Comparison of ENCODE assay signal across 17 cellular contexts in the genomic region with DNA sequence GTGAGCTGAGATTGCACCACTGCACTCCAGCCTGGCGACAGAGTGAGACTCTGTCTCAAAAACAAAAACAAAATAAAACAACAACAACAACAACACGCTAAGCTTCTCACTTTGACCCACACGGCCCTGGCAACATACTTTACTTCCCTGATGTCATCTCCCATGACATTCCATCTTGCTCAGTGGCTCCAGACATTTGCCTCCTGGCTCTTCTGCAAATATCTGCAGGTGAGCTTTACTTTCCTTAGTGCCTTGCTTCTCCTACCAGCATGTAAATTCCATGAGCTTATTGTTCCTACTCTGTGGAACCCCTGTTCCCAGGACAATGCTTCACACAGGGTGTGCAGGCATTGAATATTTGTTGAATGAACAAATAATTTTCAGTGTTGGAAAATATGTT.
DNase-seq lines count a peak whose midpoint lies in the region; ATAC-seq and TF ChIP-seq lines count a peak whose summit lies in the region.
"Had no signal": no experiment of that assay in that cellular context is flagged by ENCODE, and none has a peak within 500 bp of the region (broad histone marks: within the 10 kb centered on the region; RNA-seq: fewer than 3 reads in every experiment).

No MANE protein-coding gene starts in this region.

- peaks cover 4% of the 10 kb centered on the region for H3K27me3 Mint-ChIP-seq in activated CD4-positive, alpha-beta T cell treated with anti-CD3 and anti-CD28 coated beads, Interleukin-2, amount 10 ng/mL, durations not matched to agents 24 days and 14 days
- peaks cover 2% of the 10 kb centered on the region for H3K27me3 Mint-ChIP-seq in GM23338 (ENCODE audit: insufficient read depth, low read depth, poor library complexity)

- peak overlapping the region; percentile 74 for H2AFZ ChIP-seq in GM23338
- H2AFZ ChIP-seq in trophoblast cell (ENCODE audit: insufficient read depth, low read length, poor library complexity) = no peak overlapping the region

- no peaks in the 10 kb centered on the region for H3K4me1 ChIP-seq in GM23338 (ENCODE audit: insufficient read depth)
- peaks cover 3 to 7% of the 10 kb centered on the region in 2 experiments for H3K4me1 ChIP-seq in trophoblast cell (ENCODE audit: control insufficient read depth in 1 of 2, insufficient read depth in 2 of 2, low read length in 2 of 2)
- H3K4me1 ChIP-seq: A549 had no signal

- H3K79me2 ChIP-seq in GM23338 (replicated peaks; ENCODE audit: insufficient read depth) (no peaks in the 10 kb centered on the region), trophoblast cell (ENCODE audit: control insufficient read depth, insufficient read depth, low read length, poor library complexity) (no peaks in the 10 kb centered on the region)

- H3K9me3 ChIP-seq in trophoblast cell (ENCODE audit: insufficient read depth, low read depth, low read length) = no peaks in the 10 kb centered on the region
- H3K9me3 ChIP-seq: A549, Caco-2 had no signal

- H2BK120ac ChIP-seq in trophoblast cell (ENCODE audit: insufficient read depth, low read length, poor library complexity) = no peak overlapping the region

- no peaks in the 10 kb centered on the region for H3K79me1 ChIP-seq in trophoblast cell (ENCODE audit: low read length)

- H3K4me1 Mint-ChIP-seq in activated CD4-positive, alpha-beta T cell treated with anti-CD3 and anti-CD28 coated beads, Interleukin-2, amount 10 ng/mL, durations not matched to agents 24 days and 14 days = peaks cover 12% of the 10 kb centered on the region
- H3K4me1 Mint-ChIP-seq in GM23338 = peaks cover 2% of the 10 kb centered on the region; the same call in 2 of the 3 replicates
- H3K4me1 Mint-ChIP-seq: B cell had no signal

- no peak overlapping the region for H3K9ac ChIP-seq in trophoblast cell (ENCODE audit: low read length)
- H3K9ac ChIP-seq: BLaER1 treated with 17β-estradiol and CSF1 and Interleukin-3, amounts not matched to agents 10 nM and 100 nM had no signal

- no peak overlapping the region for H3K4me3 Mint-ChIP-seq in activated CD4-positive, alpha-beta T cell treated with anti-CD3 and anti-CD28 coated beads, Interleukin-2, amount 10 ng/mL, durations not matched to agents 24 days and 14 days
- no peak overlapping the region for H3K4me3 Mint-ChIP-seq in GM23338
- H3K4me3 Mint-ChIP-seq: B cell; CD4-positive, alpha-beta T cell; CD8-positive, alpha-beta T cell had no signal

- peaks cover 1% of the 10 kb centered on the region for H3K36me3 Mint-ChIP-seq in activated CD4-positive, alpha-beta T cell treated with anti-CD3 and anti-CD28 coated beads, Interleukin-2, amount 10 ng/mL, durations not matched to agents 24 days and 14 days (ENCODE audit: low read depth)
- peaks cover 8% of the 10 kb centered on the region for H3K36me3 Mint-ChIP-seq in GM23338 (ENCODE audit: low read depth)
- H3K36me3 Mint-ChIP-seq: CD8-positive, alpha-beta T cell had no signal

- no peak overlapping the region for H3K27ac ChIP-seq in GM23338 (ENCODE audit: low read depth)
- no peak overlapping the region for H3K27ac ChIP-seq in trophoblast cell (ENCODE audit: low read depth, low read length)
- H3K27ac ChIP-seq: 22Rv1; A549; BLaER1 treated with 17β-estradiol and CSF1 and Interleukin-3, amounts not matched to agents 10 nM and 100 nM; C4-2B had no signal

- H4K12ac ChIP-seq in trophoblast cell (ENCODE audit: low read depth, low read length) = no peak overlapping the region

- H4K91ac ChIP-seq in trophoblast cell (ENCODE audit: low read depth, low read length) = no peak overlapping the region

- peaks cover 15% of the 10 kb centered on the region for H3K9me3 Mint-ChIP-seq in activated CD4-positive, alpha-beta T cell treated with anti-CD3 and anti-CD28 coated beads, Interleukin-2, amount 10 ng/mL, durations not matched to agents 24 days and 14 days
- peaks cover 18% of the 10 kb centered on the region for H3K9me3 Mint-ChIP-seq in GM23338

- H3K14ac ChIP-seq in trophoblast cell (ENCODE audit: low read length) = no peak overlapping the region

- H3K23ac ChIP-seq in trophoblast cell (ENCODE audit: low read length) = no peak overlapping the region

- H3K36me3 ChIP-seq in GM23338 (ENCODE audit: insufficient read depth) (peaks cover 10% of the 10 kb centered on the region; the same call in 1 of the 2 replicates), trophoblast cell (ENCODE audit: control insufficient read depth in 1 of 2, insufficient read depth in 2 of 2, low read length in 2 of 2) (no peaks in the 10 kb centered on the region)
- H3K36me3 ChIP-seq: BLaER1 treated with 17β-estradiol and CSF1 and Interleukin-3, amounts not matched to agents 10 nM and 100 nM had no signal

- H3K27ac Mint-ChIP-seq in activated CD4-positive, alpha-beta T cell treated with anti-CD3 and anti-CD28 coated beads, Interleukin-2, amount 10 ng/mL, durations not matched to agents 24 days and 14 days = no peak overlapping the region
- no peak overlapping the region for H3K27ac Mint-ChIP-seq in GM23338
- H3K27ac Mint-ChIP-seq: B cell; CD4-positive, alpha-beta T cell; CD8-positive, alpha-beta T cell had no signal

- WGBS in trophoblast cell (ENCODE audit: extremely low coverage, insufficient coverage, insufficient read length) = no CpG with 5 or more reads among the region's 3 CpGs

- H3K27me3 ChIP-seq in GM23338 (ENCODE audit: insufficient read depth) (no peaks in the 10 kb centered on the region), trophoblast cell (ENCODE audit: insufficient read depth, low read length) (no peaks in the 10 kb centered on the region)
- H3K27me3 ChIP-seq: BLaER1 treated with 17β-estradiol and CSF1 and Interleukin-3, amounts not matched to agents 10 nM and 100 nM had no signal

- H3K4me2 ChIP-seq in GM23338 (no peak overlapping the region), trophoblast cell (ENCODE audit: low read length) (no peak overlapping the region)
- H3K4me2 ChIP-seq: A549 had no signal

- H4K8ac ChIP-seq in trophoblast cell (ENCODE audit: low read depth, low read length) = no peak overlapping the region

- no peak overlapping the region for H2BK5ac ChIP-seq in trophoblast cell (ENCODE audit: low read depth, low read length, poor library complexity)

- H3F3A ChIP-seq in GM23338 (replicated peaks; ENCODE audit: low read depth) = no peaks in the 10 kb centered on the region

- H3K9me2 ChIP-seq in GM23338 (ENCODE audit: insufficient read depth) = peaks cover 6% of the 10 kb centered on the region

- no peak overlapping the region for H2BK12ac ChIP-seq in trophoblast cell (ENCODE audit: low read length)

- ATAC-seq in GM23338 (no peak), GM21786 (IDR thresholded peaks at IDR 0.05; ENCODE audit: unreplicated experiment) (no peak)
- ATAC-seq: A549; CD8-positive, alpha-beta T cell had no signal

- H4K20me1 ChIP-seq in GM23338 (replicated peaks; ENCODE audit: insufficient read depth) = no peaks in the 10 kb centered on the region
- H4K20me1 ChIP-seq: BLaER1 treated with 17β-estradiol and CSF1 and Interleukin-3, amounts not matched to agents 10 nM and 100 nM had no signal

- intact Hi-C loops in activated CD4-positive, alpha-beta T cell treated with anti-CD3 and anti-CD28 coated beads, Interleukin-2, amount 10 ng/mL, durations not matched to agents 24 days and 14 days (cut with micrococcal nuclease) = no loop called here

- peak; percentile 22 for DNase-seq in activated CD4-positive, alpha-beta T cell treated with anti-CD3 and anti-CD28 coated beads, Interleukin-2, amount 10 ng/mL, durations not matched to agents 24 days and 14 days
- DNase-seq in activated CD4-positive, alpha-beta T cell treated with anti-CD3 and anti-CD28 coated beads, Interleukin-2, amount 50 U/mL, for 1 hour = no peak
- no peak for DNase-seq in GM23338 (ENCODE audit: low spot score)
- peak; percentile 90 to 97 for DNase-seq in trophoblast cell
- DNase-seq: AML-193; Caco-2; Calu3; CD4-positive, alpha-beta T cell; CD8-positive, alpha-beta T cell; DMS79 treated with DMSO at 0.1 percent for 48 hours; GF-D8 had no signal

- H3K4ac ChIP-seq in trophoblast cell (ENCODE audit: low read depth, low read length) = no peak overlapping the region

- no peak overlapping the region for H3K4me3 ChIP-seq in GM23338
- no peak overlapping the region for H3K4me3 ChIP-seq in trophoblast cell (ENCODE audit: low read depth, low read length)
- H3K4me3 ChIP-seq: A549; BLaER1 treated with 17β-estradiol and CSF1 and Interleukin-3, amounts not matched to agents 10 nM and 100 nM had no signal

- TF ChIP-seq CTCF in GM23338 (conservative IDR thresholded peaks at IDR 0.05; ENCODE audit: low read depth in 2 of 2) = no peak

- H3K18ac ChIP-seq in trophoblast cell (ENCODE audit: low read length) = no peak overlapping the region

- no peak overlapping the region for H2AK5ac ChIP-seq in trophoblast cell (ENCODE audit: low read length)

TF ChIP-seq in GM23338, 12 proteins besides CTCF, POLR2A, EP300 and RAD21 (continues in another document):
- TF ChIP-seq NANOG (IDR thresholded peaks at IDR 0.05; ENCODE audit: borderline replicate concordance) (no peak), STAT1 (IDR thresholded peaks at IDR 0.05; ENCODE audit: unreplicated experiment) (no peak), JUNB (IDR thresholded peaks at IDR 0.05; ENCODE audit: unreplicated experiment) (no peak), EZH2phosphoT487 (IDR thresholded peaks at IDR 0.05; ENCODE audit: unreplicated experiment) (no peak), ZNF331 (CRISPR knock-in tag; IDR thresholded peaks at IDR 0.05; ENCODE audit: low read depth) (no peak)
- TF ChIP-seq, protein P1, sequence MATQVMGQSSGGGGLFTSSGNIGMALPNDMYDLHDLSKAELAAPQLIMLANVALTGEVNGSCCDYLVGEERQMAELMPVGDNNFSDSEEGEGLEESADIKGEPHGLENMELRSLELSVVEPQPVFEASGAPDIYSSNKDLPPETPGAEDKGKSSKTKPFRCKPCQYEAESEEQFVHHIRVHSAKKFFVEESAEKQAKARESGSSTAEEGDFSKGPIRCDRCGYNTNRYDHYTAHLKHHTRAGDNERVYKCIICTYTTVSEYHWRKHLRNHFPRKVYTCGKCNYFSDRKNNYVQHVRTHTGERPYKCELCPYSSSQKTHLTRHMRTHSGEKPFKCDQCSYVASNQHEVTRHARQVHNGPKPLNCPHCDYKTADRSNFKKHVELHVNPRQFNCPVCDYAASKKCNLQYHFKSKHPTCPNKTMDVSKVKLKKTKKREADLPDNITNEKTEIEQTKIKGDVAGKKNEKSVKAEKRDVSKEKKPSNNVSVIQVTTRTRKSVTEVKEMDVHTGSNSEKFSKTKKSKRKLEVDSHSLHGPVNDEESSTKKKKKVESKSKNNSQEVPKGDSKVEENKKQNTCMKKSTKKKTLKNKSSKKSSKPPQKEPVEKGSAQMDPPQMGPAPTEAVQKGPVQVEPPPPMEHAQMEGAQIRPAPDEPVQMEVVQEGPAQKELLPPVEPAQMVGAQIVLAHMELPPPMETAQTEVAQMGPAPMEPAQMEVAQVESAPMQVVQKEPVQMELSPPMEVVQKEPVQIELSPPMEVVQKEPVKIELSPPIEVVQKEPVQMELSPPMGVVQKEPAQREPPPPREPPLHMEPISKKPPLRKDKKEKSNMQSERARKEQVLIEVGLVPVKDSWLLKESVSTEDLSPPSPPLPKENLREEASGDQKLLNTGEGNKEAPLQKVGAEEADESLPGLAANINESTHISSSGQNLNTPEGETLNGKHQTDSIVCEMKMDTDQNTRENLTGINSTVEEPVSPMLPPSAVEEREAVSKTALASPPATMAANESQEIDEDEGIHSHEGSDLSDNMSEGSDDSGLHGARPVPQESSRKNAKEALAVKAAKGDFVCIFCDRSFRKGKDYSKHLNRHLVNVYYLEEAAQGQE (IDR thresholded peaks at IDR 0.05; ENCODE audit: unreplicated experiment) = no peak

Comparison
In these comparisons a context has a peak if more than half of its experiments do, and no peak if none do; other contexts are left out.
1. DNase-seq: peak in activated CD4-positive, alpha-beta T cell treated with anti-CD3 and anti-CD28 coated beads, Interleukin-2, amount 10 ng/mL, durations not matched to agents 24 days and 14 days (single experiment) and trophoblast cell (2 of 2); none in activated CD4-positive, alpha-beta T cell treated with anti-CD3 and anti-CD28 coated beads, Interleukin-2, amount 50 U/mL, for 1 hour (single experiment) and GM23338 (single experiment).